Comparison of ENCODE assay signal across 35 cellular contexts in genomic region chr6:21413428-21413827, GRCh38.
"Had no signal": no experiment of that assay in that cellular context is flagged by ENCODE, and none has a peak within 500 bp of the region (broad histone marks: within the 10 kb centered on the region; RNA-seq: fewer than 3 reads in every experiment).

No MANE protein-coding gene starts in this region.

- H3K9me3 ChIP-seq: adrenal gland, breast epithelium had no signal

- H3K27ac ChIP-seq: adrenal gland, body of pancreas, brain microvascular endothelial cell, VCaP had no signal

- H3K4me3 Mint-ChIP-seq: activated B cell treated with CpG ODN at 0.5 μM for 24 hours; activated CD4-positive, alpha-beta memory T cell treated with anti-CD3 and anti-CD28 coated beads for 36 hours; activated CD4-positive, alpha-beta T cell treated with anti-CD3 and anti-CD28 coated beads, Interleukin-2, amount 10 ng/mL, durations not matched to agents 24 days and 14 days; activated CD8-positive, alpha-beta T cell treated with anti-CD3 and anti-CD28 coated beads for 36 hours; activated naive CD4-positive, alpha-beta T cell treated with anti-CD3 and anti-CD28 coated beads for 36 hours; activated naive CD8-positive, alpha-beta T cell treated with anti-CD3 and anti-CD28 coated beads for 36 hours; activated T-cell treated with anti-CD3 and anti-CD28 coated beads, Interleukin-2, amount 50 U/mL, for 4 hours; activated T-cell treated with anti-CD3 and anti-CD28 coated beads, Interleukin-2, amount 50 U/mL, for 72 hours; activated T-helper 1 cell treated with anti-CD3 and anti-CD28 coated beads, Interleukin-12 subunit alpha, Interleukin-12 subunit beta, Interleukin-2, Interleukin-4 antibody, amounts not matched to agents 30 ng/mL and 10 ng/mL and 1 ng/mL, durations not matched to agents 14 hours and 24 hours and 36 hours; activated T-helper 17 cell treated with anti-CD3 and anti-CD28 coated beads, Interleukin-2, amount 50 U/mL, for 72 hours; T-helper 1 cell treated with Interleukin-12 subunit alpha and Interleukin-12 subunit beta and Interleukin-4 antibody, amounts not matched to agents 30 μg/mL and 1 μg/mL, for 36 hours; T-helper 2 cell treated with Interferon-gamma antibody and Interleukin-4, amounts not matched to agents 5 μg/mL and 100 μg/mL, for 36 hours had no signal

- H3K27me3 ChIP-seq: adrenal gland, body of pancreas, brain microvascular endothelial cell, breast epithelium had no signal

- H3K4me1 ChIP-seq: adrenal gland, body of pancreas, breast epithelium had no signal

- H3K27me3 Mint-ChIP-seq: activated B cell treated with CpG ODN at 0.5 μM for 24 hours; activated CD4-positive, alpha-beta T cell treated with anti-CD3 and anti-CD28 coated beads, Interleukin-2, amount 10 ng/mL, durations not matched to agents 24 days and 14 days had no signal

- H3K4me1 Mint-ChIP-seq: activated B cell treated with CpG ODN at 0.5 μM for 24 hours; activated CD4-positive, alpha-beta T cell treated with anti-CD3 and anti-CD28 coated beads, Interleukin-2, amount 10 ng/mL, durations not matched to agents 24 days and 14 days; activated naive CD8-positive, alpha-beta T cell treated with anti-CD3 and anti-CD28 coated beads for 36 hours; activated T-helper 17 cell treated with anti-CD3 and anti-CD28 coated beads, Interleukin-2, amount 50 U/mL, for 72 hours had no signal

- H3K9me3 Mint-ChIP-seq: activated CD8-positive, alpha-beta T cell treated with anti-CD3 and anti-CD28 coated beads for 36 hours; activated T-helper 17 cell treated with anti-CD3 and anti-CD28 coated beads, Interleukin-2, amount 50 U/mL, for 72 hours; T-helper 1 cell treated with Interleukin-12 subunit alpha and Interleukin-12 subunit beta and Interleukin-4 antibody, amounts not matched to agents 30 μg/mL and 1 μg/mL, for 36 hours had no signal

- H3K27ac Mint-ChIP-seq: activated B cell treated with CpG ODN at 0.5 μM for 24 hours; activated CD4-positive, alpha-beta memory T cell treated with anti-CD3 and anti-CD28 coated beads for 36 hours; activated CD4-positive, alpha-beta T cell treated with anti-CD3 and anti-CD28 coated beads, Interleukin-2, amount 10 ng/mL, durations not matched to agents 24 days and 14 days; activated CD8-positive, alpha-beta T cell treated with anti-CD3 and anti-CD28 coated beads for 36 hours; activated naive CD4-positive, alpha-beta T cell treated with anti-CD3 and anti-CD28 coated beads for 36 hours; activated naive CD4-positive, alpha-beta T cell treated with anti-CD3 and anti-CD28 coated beads, Interleukin-2, amount 50 U/mL, for 72 hours; activated naive CD8-positive, alpha-beta T cell treated with anti-CD3 and anti-CD28 coated beads for 36 hours; activated T-cell treated with anti-CD3 and anti-CD28 coated beads, Interleukin-2, amount 50 U/mL, for 72 hours; activated T-helper 1 cell treated with anti-CD3 and anti-CD28 coated beads, Interleukin-12 subunit alpha, Interleukin-12 subunit beta, Interleukin-2, Interleukin-4 antibody, amounts not matched to agents 30 ng/mL and 10 ng/mL and 1 ng/mL, durations not matched to agents 14 hours and 24 hours and 36 hours; activated T-helper 17 cell treated with anti-CD3 and anti-CD28 coated beads, Interleukin-2, amount 50 U/mL, for 72 hours; T-helper 1 cell treated with Interleukin-12 subunit alpha and Interleukin-12 subunit beta and Interleukin-4 antibody, amounts not matched to agents 30 μg/mL and 1 μg/mL, for 36 hours; T-helper 2 cell treated with Interferon-gamma antibody and Interleukin-4, amounts not matched to agents 5 μg/mL and 100 μg/mL, for 36 hours had no signal

- H3K36me3 Mint-ChIP-seq: activated CD4-positive, alpha-beta memory T cell treated with anti-CD3 and anti-CD28 coated beads for 36 hours; activated naive CD4-positive, alpha-beta T cell treated with anti-CD3 and anti-CD28 coated beads, Interleukin-2, amount 50 U/mL, for 72 hours; activated naive CD8-positive, alpha-beta T cell treated with anti-CD3 and anti-CD28 coated beads for 36 hours had no signal

- H3K36me3 ChIP-seq: adrenal gland, brain microvascular endothelial cell, breast epithelium had no signal

- DNase-seq: activated B cell treated with CpG ODN at 0.5 μM for 24 hours; activated CD4-positive, alpha-beta memory T cell treated with anti-CD3 and anti-CD28 coated beads for 36 hours; activated CD4-positive, alpha-beta T cell treated with anti-CD3 and anti-CD28 coated beads for 4 hours; activated CD4-positive, alpha-beta T cell treated with anti-CD3 and anti-CD28 coated beads, Interleukin-2, amount 10 ng/mL, durations not matched to agents 24 days and 14 days; activated CD4-positive, alpha-beta T cell treated with anti-CD3 and anti-CD28 coated beads, Interleukin-2, amount 50 U/mL, for 1 hour; activated CD4-positive, alpha-beta T cell treated with anti-CD3 and anti-CD28 coated beads, Interleukin-2, amount 50 U/mL, for 4 hours; activated CD4-positive, CD25-positive, alpha-beta regulatory T cell treated with anti-CD3 and anti-CD28 coated beads, Interleukin-2, amount 50 U/mL, for 72 hours; activated CD8-positive, alpha-beta memory T cell treated with anti-CD3 and anti-CD28 coated beads, Interleukin-2, amount 50 U/mL, for 4 hours; activated CD8-positive, alpha-beta T cell treated with anti-CD3 and anti-CD28 coated beads for 36 hours; activated effector memory CD4-positive, alpha-beta T cell treated with anti-CD3 and anti-CD28 coated beads, Interleukin-2, amount 50 U/mL, for 16 hours; activated gamma-delta T cell treated with Interleukin-2 at 50 U/mL for 16 hours; activated naive CD4-positive, alpha-beta T cell; activated naive CD4-positive, alpha-beta T cell treated with anti-CD3 and anti-CD28 coated beads for 36 hours; activated naive CD4-positive, alpha-beta T cell treated with anti-CD3 and anti-CD28 coated beads, Interleukin-2, amount 50 U/mL, for 16 hours; activated naive CD8-positive, alpha-beta T cell treated with anti-CD3 and anti-CD28 coated beads for 36 hours; activated T-cell treated with anti-CD3 and anti-CD28 coated beads for 4 hours; activated T-cell treated with anti-CD3 and anti-CD28 coated beads, Interleukin-2, amount 50 U/mL, for 1 hour; activated T-cell treated with anti-CD3 and anti-CD28 coated beads, Interleukin-2, amount 50 U/mL, for 4 hours; activated T-cell treated with anti-CD3 and anti-CD28 coated beads, Interleukin-2, amount 50 U/mL, for 72 hours; adrenal gland; amniotic stem cell; aorta; body of pancreas; brain microvascular endothelial cell; central memory CD4-positive, alpha-beta T cell; T-helper 1 cell; T-helper 2 cell; T-helper 9 cell had no signal

- ATAC-seq: activated CD8-positive, alpha-beta T cell treated with anti-CD3 and anti-CD28 coated beads for 36 hours; activated naive CD4-positive, alpha-beta T cell treated with anti-CD3 and anti-CD28 coated beads, Interleukin-2, amount 50 U/mL, for 72 hours; activated T-cell treated with anti-CD3 and anti-CD28 coated beads, Interleukin-2, amount 50 U/mL, for 4 hours; activated T-cell treated with anti-CD3 and anti-CD28 coated beads, Interleukin-2, amount 50 U/mL, for 72 hours; activated T-helper 17 cell treated with anti-CD3 and anti-CD28 coated beads, Interleukin-2, amount 50 U/mL, for 72 hours; body of pancreas had no signal

- H3K4me3 ChIP-seq: adrenal gland, body of pancreas, breast epithelium had no signal
